ENCODE assay signal across 13 cellular contexts in genomic region chr11:26332572-26332915, GRCh38. TPM values are rescaled to one million over a fixed set of nuclear protein-coding genes. Genes with fewer than 3 reads are reported as not detected.
DNase-seq lines count a peak whose midpoint lies in the region; ATAC-seq and TF ChIP-seq lines count a peak whose summit lies in the region.
"Had no signal": no experiment of that assay in that cellular context is flagged by ENCODE, and none has a peak within 500 bp of the region (broad histone marks: within the 10 kb centered on the region; RNA-seq: fewer than 3 reads in every experiment).

No MANE protein-coding gene starts in this region.

- H2BK120ac ChIP-seq in H9 (ENCODE audit: low read depth, low read length, poor library complexity, severe bottlenecking): no peak overlapping the region

- H3K56ac ChIP-seq in H9 (ENCODE audit: insufficient read length, low read depth, low read length): no peak overlapping the region

- H3K23ac ChIP-seq in H9 (ENCODE audit: insufficient read length, low read depth, low read length): no peak overlapping the region

- H3K23me2 ChIP-seq in H9 (ENCODE audit: insufficient read length, low read depth, low read length, poor library complexity, severe bottlenecking): no peaks in the 10 kb centered on the region

- no peak overlapping the region for H3K9ac ChIP-seq in H9 (ENCODE audit: extremely low read depth, insufficient read length, low read length)

- intact Hi-C loops in activated CD4-positive, alpha-beta T cell treated with anti-CD3 and anti-CD28 coated beads, Interleukin-2, amount 10 ng/mL, durations not matched to agents 24 days and 14 days (cut with micrococcal nuclease): no loop called here

- H3K27ac Mint-ChIP-seq in H9 (no peak overlapping the region), WTC11 (peak overlapping the region; percentile 70; the same call in 1 of the 2 replicates), glutamatergic neuron (ENCODE audit: unreplicated experiment) (no peak overlapping the region), osteocyte (ENCODE audit: unreplicated experiment) (no peak overlapping the region)
- H3K27ac Mint-ChIP-seq in activated CD4-positive, alpha-beta T cell treated with anti-CD3 and anti-CD28 coated beads, Interleukin-2, amount 10 ng/mL, durations not matched to agents 24 days and 14 days: no peak overlapping the region
- H3K27ac Mint-ChIP-seq: activated CD4-positive, alpha-beta T cell treated with anti-CD3 and anti-CD28 coated beads for 36 hours had no signal

- no peak overlapping the region for H2AK5ac ChIP-seq in H9 (ENCODE audit: insufficient read length, low read length)

- no peak overlapping the region for H3T11ph ChIP-seq in H9 (ENCODE audit: low read length)

- H3K27me3 ChIP-seq in H9 (ENCODE audit: insufficient read depth, low read length): no peaks in the 10 kb centered on the region

- no peak overlapping the region for H3K4ac ChIP-seq in H9 (ENCODE audit: low read depth, low read length)

- TF ChIP-seq CTCF in H9 (conservative IDR thresholded peaks at IDR 0.05): no peak
- no peak for TF ChIP-seq CTCF in WTC11 (IDR thresholded peaks at IDR 0.05)
- TF ChIP-seq CTCF in glutamatergic neuron (IDR thresholded peaks at IDR 0.05; ENCODE audit: partially characterized antibody, unreplicated experiment): no peak
- no peak for TF ChIP-seq CTCF in osteocyte (IDR thresholded peaks at IDR 0.05)

- no peak for ATAC-seq in WTC11
- ATAC-seq in GM18498 (IDR thresholded peaks at IDR 0.05; ENCODE audit: unreplicated experiment): no peak
- ATAC-seq: activated CD4-positive, alpha-beta T cell treated with anti-CD3 and anti-CD28 coated beads for 36 hours had no signal

- H3K27me3 Mint-ChIP-seq in H9 (ENCODE audit: low read depth) (peaks cover 22% of the 10 kb centered on the region), WTC11 (ENCODE audit: low read depth) (peaks cover 10% of the 10 kb centered on the region; the same call in 1 of the 2 replicates), glutamatergic neuron (ENCODE audit: unreplicated experiment) (peaks cover 11% of the 10 kb centered on the region), osteocyte (ENCODE audit: unreplicated experiment) (peaks cover 34% of the 10 kb centered on the region)
- H3K27me3 Mint-ChIP-seq in activated CD4-positive, alpha-beta T cell treated with anti-CD3 and anti-CD28 coated beads, Interleukin-2, amount 10 ng/mL, durations not matched to agents 24 days and 14 days: peaks cover 13% of the 10 kb centered on the region

- no peak overlapping the region for H4K5ac ChIP-seq in H9 (ENCODE audit: insufficient read length, low read depth, low read length)

- no peak overlapping the region for H2BK5ac ChIP-seq in H9 (ENCODE audit: insufficient read length, low read length)

- H4K8ac ChIP-seq in H9 (replicated peaks; ENCODE audit: insufficient read length, low read depth, low read length): no peak overlapping the region

- H2BK15ac ChIP-seq in H9 (ENCODE audit: low read depth, low read length): no peak overlapping the region

- peak overlapping the region; percentile 61 for H3K4me2 ChIP-seq in H9 (ENCODE audit: insufficient read depth, insufficient read length, low read length)

- H3K14ac ChIP-seq in H9 (ENCODE audit: insufficient read depth, low read length): no peak overlapping the region

- no CpG with 5 or more reads among the region's 5 CpGs for WGBS in H9 (ENCODE audit: extremely low coverage, insufficient read length, low lambda C conversion rate)

- no peaks in the 10 kb centered on the region for H3K9me3 Mint-ChIP-seq in H9
- no peaks in the 10 kb centered on the region for H3K9me3 Mint-ChIP-seq in WTC11
- H3K9me3 Mint-ChIP-seq in glutamatergic neuron (ENCODE audit: unreplicated experiment): peaks cover 7% of the 10 kb centered on the region
- no peaks in the 10 kb centered on the region for H3K9me3 Mint-ChIP-seq in osteocyte (ENCODE audit: unreplicated experiment)
- H3K9me3 Mint-ChIP-seq in activated CD4-positive, alpha-beta T cell treated with anti-CD3 and anti-CD28 coated beads, Interleukin-2, amount 10 ng/mL, durations not matched to agents 24 days and 14 days: no peaks in the 10 kb centered on the region

- H3K4me1 ChIP-seq in H9 (ENCODE audit: insufficient read depth, low read length): no peaks in the 10 kb centered on the region

- H4K20me1 ChIP-seq in H9 (ENCODE audit: control insufficient read depth, insufficient read depth, insufficient read length): no peaks in the 10 kb centered on the region

- H3K4me1 Mint-ChIP-seq in H9: peaks cover 38 to 65% of the 10 kb centered on the region in 2 experiments
- H3K4me1 Mint-ChIP-seq in WTC11: peaks cover 53% of the 10 kb centered on the region
- peaks cover 62% of the 10 kb centered on the region for H3K4me1 Mint-ChIP-seq in glutamatergic neuron (ENCODE audit: low read depth, unreplicated experiment)
- H3K4me1 Mint-ChIP-seq in osteocyte (ENCODE audit: unreplicated experiment): peaks cover 18% of the 10 kb centered on the region
- H3K4me1 Mint-ChIP-seq in activated CD4-positive, alpha-beta T cell treated with anti-CD3 and anti-CD28 coated beads, Interleukin-2, amount 10 ng/mL, durations not matched to agents 24 days and 14 days: no peaks in the 10 kb centered on the region
- H3K4me1 Mint-ChIP-seq: activated CD4-positive, alpha-beta T cell treated with anti-CD3 and anti-CD28 coated beads for 36 hours had no signal

- no peak overlapping the region for H2BK20ac ChIP-seq in H9 (ENCODE audit: low read depth, low read length, poor library complexity, severe bottlenecking)

- no peaks in the 10 kb centered on the region for H3K9me3 ChIP-seq in H9 (ENCODE audit: control insufficient read depth, low read depth, low read length)

- H3K4me3 Mint-ChIP-seq in H9 (peak overlapping the region; percentile 60 to 82), WTC11 (peak overlapping the region; percentile 72), glutamatergic neuron (ENCODE audit: unreplicated experiment) (peak overlapping the region; percentile 93), osteocyte (ENCODE audit: unreplicated experiment) (peak overlapping the region; percentile 65)
- no peak overlapping the region for H3K4me3 Mint-ChIP-seq in activated CD4-positive, alpha-beta T cell treated with anti-CD3 and anti-CD28 coated beads, Interleukin-2, amount 10 ng/mL, durations not matched to agents 24 days and 14 days
- H3K4me3 Mint-ChIP-seq: activated CD4-positive, alpha-beta T cell treated with anti-CD3 and anti-CD28 coated beads for 36 hours; activated T-cell treated with anti-CD3 and anti-CD28 coated beads, Interleukin-2, amount 50 U/mL, for 4 hours had no signal

- no peaks in the 10 kb centered on the region; a peak in 1 of 7 replicates for H3K36me3 Mint-ChIP-seq in H9 (ENCODE audit: insufficient read depth in 1 of 3, low read depth in 3 of 3)
- no peaks in the 10 kb centered on the region for H3K36me3 Mint-ChIP-seq in WTC11
- H3K36me3 Mint-ChIP-seq in glutamatergic neuron (ENCODE audit: unreplicated experiment): no peaks in the 10 kb centered on the region
- no peaks in the 10 kb centered on the region for H3K36me3 Mint-ChIP-seq in osteocyte (ENCODE audit: unreplicated experiment)
- H3K36me3 Mint-ChIP-seq in activated CD4-positive, alpha-beta T cell treated with anti-CD3 and anti-CD28 coated beads, Interleukin-2, amount 10 ng/mL, durations not matched to agents 24 days and 14 days (ENCODE audit: low read depth): no peaks in the 10 kb centered on the region

- POLR2A ChIA-PET in WTC11 (lab: Charles Lee): no interaction called here

- H3K27ac ChIP-seq in H9 (ENCODE audit: insufficient read length, low read depth, low read length): no peak overlapping the region
- no peak overlapping the region for H3K27ac ChIP-seq in substantia nigra (ENCODE audit: low read depth, low read length, poor library complexity, severe bottlenecking)

- H3K18ac ChIP-seq in H9 (ENCODE audit: insufficient read length, low read depth, low read length): no peak overlapping the region

- no peak overlapping the region for H4K91ac ChIP-seq in H9 (ENCODE audit: insufficient read length, low read depth, low read length)

- H3K79me1 ChIP-seq in H9 (ENCODE audit: insufficient read depth, low read depth, low read length, poor library complexity, severe bottlenecking): no peaks in the 10 kb centered on the region

- DNase-seq in H9 (no peak), WTC11 (ENCODE audit: low spot score) (no peak), glutamatergic neuron (no peak), osteocyte (ENCODE audit: extremely low spot score, unreplicated experiment) (no peak), DMS153 treated with DMSO at 0.1 percent for 48 hours (lab: John Stamatoyannopoulos, UW; ENCODE audit: unreplicated experiment) (no peak), substantia nigra (lab: John Stamatoyannopoulos, UW) (no peak)
- DNase-seq in activated CD4-positive, alpha-beta T cell treated with anti-CD3 and anti-CD28 coated beads, Interleukin-2, amount 10 ng/mL, durations not matched to agents 24 days and 14 days: no peak
- DNase-seq: activated T-cell treated with anti-CD3 and anti-CD28 coated beads, Interleukin-2, amount 50 U/mL, for 4 hours; cerebellar nuclear complex; NCI-H446 treated with DMSO at 0.1 percent for 48 hours; stimulated activated naive CD4-positive, alpha-beta T cell treated with Interleukin-2 at 50 U/mL for 16 hours had no signal

- CTCF ChIA-PET in WTC11 (lab: Charles Lee): interaction anchor here (1.0 kb wide), 1 partner anchor 36 kb away, joined by 3 read pairs; no protein-coding TSS in a partner anchor

- H3K79me2 ChIP-seq in H9 (ENCODE audit: insufficient read depth, low read length): no peaks in the 10 kb centered on the region

- no peak overlapping the region for H2AFZ ChIP-seq in H9 (ENCODE audit: low read length)

- no peak overlapping the region for H2BK12ac ChIP-seq in H9 (ENCODE audit: insufficient read length, low read depth, low read length)

TF ChIP-seq in WTC11, 78 proteins besides CTCF, POLR2A, EP300 and RAD21 (continues in another document):
- no peak for TF ChIP-seq IRF2 (CRISPR knock-in tag; IDR thresholded peaks at IDR 0.05; ENCODE audit: borderline replicate concordance, low read depth)
- TF ChIP-seq USF2 (CRISPR knock-in tag; IDR thresholded peaks at IDR 0.05): no peak

RNA-seq across cellular contexts. Expression of gene ANO3, which starts 0.6 kb away (rescaled TPM):
- not detected in 2 replicates for total RNA-seq in H9 (2021)
- total RNA-seq in WTC11 (2021): 0.05 to 0.11 TPM in 2 of 3 replicates, not detected in the other
- 12.8 TPM for total RNA-seq in glutamatergic neuron (ENCODE audit: unreplicated experiment)
- total RNA-seq in osteocyte: not detected in 2 replicates
- not detected in 2 replicates for total RNA-seq in activated CD4-positive, alpha-beta T cell treated with anti-CD3 and anti-CD28 coated beads, Interleukin-2, amount 10 ng/mL, durations not matched to agents 24 days and 14 days
- total RNA-seq: activated CD4-positive, alpha-beta T cell treated with anti-CD3 and anti-CD28 coated beads for 36 hours; activated T-cell treated with anti-CD3 and anti-CD28 coated beads, Interleukin-2, amount 50 U/mL, for 4 hours had no signal

Comparison
In these comparisons a context has a peak if more than half of its experiments do, and no peak if none do; other contexts are left out.
1. RNA of gene ANO3, which starts 0.6 kb away (total RNA-seq): 12.8 TPM in glutamatergic neuron (single experiment); 0.05 to 0.11 TPM in WTC11, not detected in activated CD4-positive, alpha-beta T cell treated with anti-CD3 and anti-CD28 coated beads, Interleukin-2, amount 10 ng/mL, durations not matched to agents 24 days and 14 days, not detected in H9 and not detected in osteocyte; every median in the first group is over 10 times any median in the second.